ENCODE assay signal across 23 cellular contexts in genomic region chr7:5467645-5468044, GRCh38. TPM values are rescaled to one million over a fixed set of nuclear protein-coding genes. Genes with fewer than 3 reads are reported as not detected.
DNase-seq lines count a peak whose midpoint lies in the region; ATAC-seq and TF ChIP-seq lines count a peak whose summit lies in the region.
"Had no signal": no experiment of that assay in that cellular context is flagged by ENCODE, and none has a peak within 500 bp of the region (broad histone marks: within the 10 kb centered on the region; RNA-seq: fewer than 3 reads in every experiment).

No MANE protein-coding gene starts in this region.

- intact Hi-C loops in PC-3 (cut with micrococcal nuclease), result no loop called here

- DNase-seq in NCI-H2227 (lab: John Stamatoyannopoulos, UW; ENCODE audit: unreplicated experiment), result peak; percentile 55
- DNase-seq in PC-3, result no peak
- no peak for DNase-seq in stimulated activated naive CD8-positive, alpha-beta T cell treated with anti-CD3 and anti-CD28 coated beads, Interleukin-15, Interleukin-2, amounts not matched to agents 100 U/mL and 50 U/mL, for 24 hours
- no peak for DNase-seq in AG20443 (ENCODE audit: low spot score)
- no peak for DNase-seq in mesendoderm
- DNase-seq: BE2C; C1 segment of cervical spinal cord; CD4-positive, alpha-beta memory T cell; CD4-positive, CD25-positive, alpha-beta regulatory T cell; CD8-positive, alpha-beta memory T cell; COR-L47; DMS 273 treated with DMSO at 0.1 percent for 48 hours; DMS153; DMS53; DMS79; DND-41; EL; GDM1 had no signal

- H3F3A ChIP-seq in PC-3 (ENCODE audit: low read length, unreplicated experiment) (no peaks in the 10 kb centered on the region), neural cell (ENCODE audit: insufficient read depth, low read length, poor library complexity, severe bottlenecking) (no peaks in the 10 kb centered on the region)

- no peaks in the 10 kb centered on the region for H3K36me3 ChIP-seq in PC-3 (ENCODE audit: low read depth, low read length)
- H3K36me3 ChIP-seq in neural cell (ENCODE audit: insufficient read depth, low read length), result no peaks in the 10 kb centered on the region
- H3K36me3 ChIP-seq in mesendoderm (ENCODE audit: control insufficient read depth, insufficient read depth, low read length), result no peaks in the 10 kb centered on the region
- H3K36me3 ChIP-seq: BE2C, BLaER1 had no signal

- BruUV-seq in PC-3 (replicated peaks; lab: Mats Ljungman, UMichigan), result no TSS peak

- no peaks in the 10 kb centered on the region for H3K79me2 ChIP-seq in PC-3 (ENCODE audit: low read length)
- no peaks in the 10 kb centered on the region for H3K79me2 ChIP-seq in neural cell (replicated peaks; ENCODE audit: insufficient read depth, low read length)
- H3K79me2 ChIP-seq in mesendoderm (ENCODE audit: control insufficient read depth, insufficient read depth, low read length), result no peaks in the 10 kb centered on the region

- H3K4me2 ChIP-seq in PC-3 (ENCODE audit: low read length) (no peak overlapping the region), neural cell (ENCODE audit: low read length) (no peak overlapping the region), mesendoderm (ENCODE audit: low read length) (no peak overlapping the region)
- H3K4me2 ChIP-seq: A549, BLaER1 had no signal

- H3K9me2 ChIP-seq in PC-3 (replicated peaks; ENCODE audit: low read length) (no peaks in the 10 kb centered on the region), neural cell (ENCODE audit: insufficient read depth, low read length) (no peaks in the 10 kb centered on the region)

- no peak overlapping the region for H2BK5ac ChIP-seq in mesendoderm (ENCODE audit: low read length)

- H2BK120ac ChIP-seq in mesendoderm (ENCODE audit: low read depth, low read length), result no peak overlapping the region

- no peaks in the 10 kb centered on the region for H3K79me1 ChIP-seq in mesendoderm (ENCODE audit: low read length)

- no peak overlapping the region for H2BK15ac ChIP-seq in mesendoderm (replicated peaks; ENCODE audit: low read depth)

- H3K4me3 ChIP-seq in PC-3 (ENCODE audit: low read length) (no peak overlapping the region), neural cell (ENCODE audit: low read length) (peak overlapping the region; percentile 40), mesendoderm (ENCODE audit: low read length) (no peak overlapping the region)
- H3K4me3 ChIP-seq: A549, BLaER1, GM12878 had no signal

- no peak overlapping the region for H3K23ac ChIP-seq in mesendoderm (ENCODE audit: low read length)

- H3K9ac ChIP-seq in PC-3 (ENCODE audit: low read length) (no peak overlapping the region), neural cell (ENCODE audit: low read length) (peak overlapping the region; percentile 61), mesendoderm (ENCODE audit: low read length) (no peak overlapping the region)
- H3K9ac ChIP-seq: BLaER1 had no signal

- H4K8ac ChIP-seq in mesendoderm (ENCODE audit: low read depth, low read length), result no peak overlapping the region

- TF ChIP-seq EP300 in neural cell (conservative IDR thresholded peaks at IDR 0.05; ENCODE audit: poor library complexity, severe bottlenecking), result peak; percentile 87

- no peak overlapping the region for H3K4ac ChIP-seq in mesendoderm (ENCODE audit: low read depth, low read length)

- no peak overlapping the region for H2AFZ ChIP-seq in PC-3 (ENCODE audit: low read length)
- H2AFZ ChIP-seq in neural cell (ENCODE audit: low read depth, low read length), result no peak overlapping the region

- H3K4me1 ChIP-seq in PC-3 (ENCODE audit: insufficient read depth, low read length) (no peaks in the 10 kb centered on the region), mesendoderm (ENCODE audit: control insufficient read depth, low read depth, low read length) (no peaks in the 10 kb centered on the region)
- H3K4me1 ChIP-seq: A549, BE2C, BLaER1 had no signal

- H4K5ac ChIP-seq in mesendoderm (ENCODE audit: low read length), result no peak overlapping the region

- no CpG with 5 or more reads among the region's 9 CpGs for WGBS in mesendoderm (ENCODE audit: extremely low coverage, insufficient coverage, low lambda C conversion rate)

- H3K9me3 ChIP-seq in PC-3 (ENCODE audit: low read length), result no peaks in the 10 kb centered on the region
- H3K9me3 ChIP-seq in neural cell (ENCODE audit: low read length), result no peaks in the 10 kb centered on the region
- H3K9me3 ChIP-seq: BE2C, BLaER1 had no signal

- no peak overlapping the region for H3K56ac ChIP-seq in mesendoderm (ENCODE audit: low read length)

- TF ChIP-seq RAD21 in neural cell (conservative IDR thresholded peaks at IDR 0.05), result no peak

- CTCF ChIA-PET in PC-3 (lab: Charles Lee), result no interaction called here

- ATAC-seq in PC-3, result peak; percentile 36; the same call in 1 of the 2 replicates
- ATAC-seq in stimulated activated naive CD8-positive, alpha-beta T cell treated with anti-CD3 and anti-CD28 coated beads, Interleukin-15, Interleukin-2, amounts not matched to agents 100 U/mL and 50 U/mL, for 24 hours, result no peak
- ATAC-seq: A549, GM12878 had no signal

- POLR2A ChIA-PET in PC-3 (lab: Charles Lee; ENCODE audit: unreplicated experiment), result no interaction called here

- TF ChIP-seq CTCF in PC-3 (conservative IDR thresholded peaks at IDR 0.05; ENCODE audit: low read depth, low read length) (no peak), neural cell (IDR thresholded peaks at IDR 0.05; ENCODE audit: poor library complexity, severe bottlenecking) (no peak)

- H3K27ac ChIP-seq in PC-3 (ENCODE audit: low read length) (no peak overlapping the region), neural cell (ENCODE audit: low read length) (peak overlapping the region; percentile 89), mesendoderm (ENCODE audit: low read depth, low read length) (no peak overlapping the region)
- H3K27ac ChIP-seq: 22Rv1, A549, BLaER1 had no signal

- H4K20me1 ChIP-seq in PC-3 (ENCODE audit: low read length) (no peaks in the 10 kb centered on the region), neural cell (ENCODE audit: insufficient read depth) (no peaks in the 10 kb centered on the region)
- H4K20me1 ChIP-seq: BLaER1 had no signal

- no peak overlapping the region for H2AK5ac ChIP-seq in mesendoderm (ENCODE audit: low read length)

- H3K27me3 ChIP-seq in PC-3 (ENCODE audit: low read length), result no peaks in the 10 kb centered on the region
- no peaks in the 10 kb centered on the region for H3K27me3 ChIP-seq in neural cell (ENCODE audit: insufficient read depth, low read depth, low read length)
- no peaks in the 10 kb centered on the region for H3K27me3 ChIP-seq in mesendoderm (ENCODE audit: insufficient read depth, low read length, poor library complexity)
- H3K27me3 ChIP-seq: BE2C, BLaER1 had no signal

- no peak overlapping the region for H3K18ac ChIP-seq in mesendoderm (ENCODE audit: low read length)

TF ChIP-seq in neural cell, 6 proteins besides CTCF, POLR2A, EP300 and RAD21:
- TF ChIP-seq SMC3 (conservative IDR thresholded peaks at IDR 0.05; ENCODE audit: poor library complexity) (no peak), MXI1 (conservative IDR thresholded peaks at IDR 0.05; ENCODE audit: poor library complexity, severe bottlenecking) (no peak), POLR2AphosphoS5 (IDR thresholded peaks at IDR 0.05) (peak; percentile 66), TAF1 (IDR thresholded peaks at IDR 0.05; ENCODE audit: low read depth) (no peak), EZH2 (IDR thresholded peaks at IDR 0.05; ENCODE audit: borderline replicate concordance, insufficient read depth, low read length, poor library complexity, severe bottlenecking) (no peak)
- TF ChIP-seq, protein P1, sequence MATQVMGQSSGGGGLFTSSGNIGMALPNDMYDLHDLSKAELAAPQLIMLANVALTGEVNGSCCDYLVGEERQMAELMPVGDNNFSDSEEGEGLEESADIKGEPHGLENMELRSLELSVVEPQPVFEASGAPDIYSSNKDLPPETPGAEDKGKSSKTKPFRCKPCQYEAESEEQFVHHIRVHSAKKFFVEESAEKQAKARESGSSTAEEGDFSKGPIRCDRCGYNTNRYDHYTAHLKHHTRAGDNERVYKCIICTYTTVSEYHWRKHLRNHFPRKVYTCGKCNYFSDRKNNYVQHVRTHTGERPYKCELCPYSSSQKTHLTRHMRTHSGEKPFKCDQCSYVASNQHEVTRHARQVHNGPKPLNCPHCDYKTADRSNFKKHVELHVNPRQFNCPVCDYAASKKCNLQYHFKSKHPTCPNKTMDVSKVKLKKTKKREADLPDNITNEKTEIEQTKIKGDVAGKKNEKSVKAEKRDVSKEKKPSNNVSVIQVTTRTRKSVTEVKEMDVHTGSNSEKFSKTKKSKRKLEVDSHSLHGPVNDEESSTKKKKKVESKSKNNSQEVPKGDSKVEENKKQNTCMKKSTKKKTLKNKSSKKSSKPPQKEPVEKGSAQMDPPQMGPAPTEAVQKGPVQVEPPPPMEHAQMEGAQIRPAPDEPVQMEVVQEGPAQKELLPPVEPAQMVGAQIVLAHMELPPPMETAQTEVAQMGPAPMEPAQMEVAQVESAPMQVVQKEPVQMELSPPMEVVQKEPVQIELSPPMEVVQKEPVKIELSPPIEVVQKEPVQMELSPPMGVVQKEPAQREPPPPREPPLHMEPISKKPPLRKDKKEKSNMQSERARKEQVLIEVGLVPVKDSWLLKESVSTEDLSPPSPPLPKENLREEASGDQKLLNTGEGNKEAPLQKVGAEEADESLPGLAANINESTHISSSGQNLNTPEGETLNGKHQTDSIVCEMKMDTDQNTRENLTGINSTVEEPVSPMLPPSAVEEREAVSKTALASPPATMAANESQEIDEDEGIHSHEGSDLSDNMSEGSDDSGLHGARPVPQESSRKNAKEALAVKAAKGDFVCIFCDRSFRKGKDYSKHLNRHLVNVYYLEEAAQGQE (IDR thresholded peaks at IDR 0.05; ENCODE audit: borderline replicate concordance), result peak; percentile 75

RNA-seq across cellular contexts. Expression of gene TNRC18, which starts 44.0 kb away (rescaled TPM):
- total RNA-seq in PC-3 (2014; rRNA removed), result 26.8 and 57.8 TPM in 2 replicates
- polyA plus RNA-seq in neural cell, result 23.6 and 28.6 TPM in 2 replicates
- 109 and 158 TPM in 2 replicates for polyA minus RNA-seq in neural cell
- polyA plus RNA-seq in mesendoderm (2013, experiment 1 of 2), result 23.2 TPM
- polyA plus RNA-seq in mesendoderm (2013, experiment 2 of 2), result 22.9 TPM

RNA-seq across cellular contexts. Expression of gene FBXL18, which starts 46.0 kb away (rescaled TPM):
- total RNA-seq in PC-3 (2014; rRNA removed), result 10.2 and 16.2 TPM in 2 replicates
- polyA plus RNA-seq in neural cell, result 1.1 and 2.8 TPM in 2 replicates
- 9.5 and 11.2 TPM in 2 replicates for polyA minus RNA-seq in neural cell
- 7.9 TPM for polyA plus RNA-seq in mesendoderm (2013, experiment 1 of 2)
- polyA plus RNA-seq in mesendoderm (2013, experiment 2 of 2), result 7.9 TPM
